In genomic region chr6:52815167-52816092, GRCh38 we compare ENCODE assay signal across 8 cellular contexts. TPM values are rescaled to one million over a fixed set of nuclear protein-coding genes. Genes with fewer than 3 reads are reported as not detected.
DNase-seq lines count a peak whose midpoint lies in the region; ATAC-seq, FAIRE-seq and TF ChIP-seq lines count a peak whose summit lies in the region.

No MANE protein-coding gene starts in this region.

- H3K4me1 ChIP-seq in K562 (replicated peaks in 1 of 2; ENCODE audit: control insufficient read depth in 2 of 2, insufficient read depth in 2 of 2, low read length in 2 of 2) = no peaks in the 10 kb centered on the region

- no peaks in the 10 kb centered on the region for H3K9me1 ChIP-seq in K562 (ENCODE audit: control insufficient read depth, insufficient read depth, low read length)

- no peaks in the 10 kb centered on the region for H3K36me3 ChIP-seq in K562 (ENCODE audit: control insufficient read depth, insufficient read depth, low read length)

- ATAC-seq in GM21576 (IDR thresholded peaks at IDR 0.05; ENCODE audit: unreplicated experiment) = peak; percentile 88
- peak; percentile 99 for ATAC-seq in K562

- peaks cover 0 to 10% (median 4%) of the 10 kb centered on the region in 3 donors for H3K27me3 Mint-ChIP-seq in immature natural killer cell (ENCODE audit: low read depth in 3 of 3)

- no peak overlapping the region for H3K27ac Mint-ChIP-seq in immature natural killer cell

- H3K27ac ChIP-seq in K562 (ENCODE audit: extremely low read depth, low read depth, low read length) = no peak overlapping the region

- no peaks in the 10 kb centered on the region for H3K79me2 ChIP-seq in K562 (ENCODE audit: control insufficient read depth, insufficient read depth, low read length)

- peak overlapping the region; percentile 64 for H2AFZ ChIP-seq in K562 (ENCODE audit: low read depth, low read length)

- no peaks in the 10 kb centered on the region for H3K9me3 ChIP-seq in K562 (replicated peaks; ENCODE audit: control insufficient read depth, insufficient read depth, low read depth, low read length)

- BruUV-seq in K562 (replicated peaks; lab: Mats Ljungman, UMichigan) = no TSS peak

- in situ Hi-C loops in K562 (cut with MboI) = no loop called here

- TF ChIP-seq EP300 in K562 (IDR thresholded peaks at IDR 0.05; ENCODE audit: low read length) = no peak

- TF ChIP-seq POLR2A in K562 (conservative IDR thresholded peaks at IDR 0.05) = no peak

- no peaks in the 10 kb centered on the region for H3K4me1 Mint-ChIP-seq in immature natural killer cell

- CTCF ChIA-PET in K562 (lab: Yijun Ruan, JAX; ENCODE audit: low intra/inter-chr PET ratio) = no interaction called here

- H3K4me3 ChIP-seq in LNCaP clone FGC (ENCODE audit: low read depth, low read length) (no peak overlapping the region), K562 (no peak overlapping the region)

- peak overlapping the region; percentile 21; the same call in 1 of the 2 replicates for H3K4me2 ChIP-seq in K562 (ENCODE audit: insufficient read depth, low read length)

- FAIRE-seq in K562 (lab: Jason Lieb, UNC) = peak; percentile 94

- peak; percentile 17 to 46; a peak in 3 of 4 replicates for TF ChIP-seq RAD21 in K562 (CRISPR knock-in tag; conservative IDR thresholded peaks at IDR 0.05 in 1 of 2, IDR thresholded peaks at IDR 0.05 in 1 of 2)

- no peaks in the 10 kb centered on the region for H3K36me3 Mint-ChIP-seq in immature natural killer cell

- peaks cover 0 to 2% of the 10 kb centered on the region in 2 experiments; a peak in 1 of 5 replicates for H3K27me3 ChIP-seq in K562 (ENCODE audit: control insufficient read depth in 2 of 2, insufficient read depth in 2 of 2, low read length in 2 of 2)

- 0 out of 4 replicates have a peak overlapping the region, but pooled peaks of 1 of the 2 experiments have one; percentile 65 for H3K9ac ChIP-seq in K562 (ENCODE audit: insufficient read depth in 1 of 2, low read depth in 2 of 2, low read length in 2 of 2)

- no peaks in the 10 kb centered on the region for H3K9me3 Mint-ChIP-seq in immature natural killer cell

- intact Hi-C loops in K562 (cut with micrococcal nuclease) = no loop called here
- intact Hi-C loops in posterior vena cava (cut with DNase I) = no loop called here

- DNase-seq in GDM1 (lab: John Stamatoyannopoulos, UW) = peak; percentile 13
- DNase-seq in LNCaP clone FGC (ENCODE audit: low read depth) = peak; percentile 41
- peak; percentile 39 for DNase-seq in SW480 (ENCODE audit: low spot score)
- peak; percentile 61 to 66 (median 64) for DNase-seq in K562 (ENCODE audit: extremely low read depth in 1 of 4, low spot score in 3 of 4)
- DNase-seq in immature natural killer cell = peak; percentile 20 to 38 (median 25)
- peak; percentile 50 for DNase-seq in stimulated activated CD4-positive, alpha-beta T cell treated with anti-CD3 and anti-CD28 coated beads, Interleukin-4, amount 100 ng/mL, for 24 hours
- DNase-seq in posterior vena cava (ENCODE audit: low spot score) = no peak

- no peak overlapping the region for H3K4me3 Mint-ChIP-seq in immature natural killer cell

- 4% methylated on average over 15 of the region's 15 CpGs for WGBS in K562 (ENCODE audit: insufficient coverage, low coverage, missing lambda C conversion rate)

- POLR2A ChIA-PET in K562 (lab: Yijun Ruan, JAX) = no interaction called here

- H4K20me1 ChIP-seq in K562 (replicated peaks; ENCODE audit: control insufficient read depth, insufficient read depth, low read length) = no peaks in the 10 kb centered on the region

- TF ChIP-seq CTCF in LNCaP clone FGC (IDR thresholded peaks at IDR 0.05; ENCODE audit: control insufficient read depth, extremely low read depth, insufficient read depth) (peak; percentile 66), K562 (IDR thresholded peaks at IDR 0.05 in 2 of 3, conservative IDR thresholded peaks at IDR 0.05 in 1 of 3; ENCODE audit: insufficient read depth in 2 of 3, low read depth in 1 of 3, low read length in 3 of 3) (peak; percentile 64 to 71 (median 66))

TF ChIP-seq in K562, 482 proteins besides CTCF, POLR2A, EP300 and RAD21:
- peak; percentile 95 for TF ChIP-seq ZKSCAN1 (IDR thresholded peaks at IDR 0.05; ENCODE audit: low read depth, low read length)
- no peak for TF ChIP-seq ZNF384 (IDR thresholded peaks at IDR 0.05; ENCODE audit: low read depth, low read length)
- no peak for TF ChIP-seq GTF2E2 (tag; IDR thresholded peaks at IDR 0.05)
- no peak for TF ChIP-seq SIRT6 (IDR thresholded peaks at IDR 0.05; ENCODE audit: low read depth, low read length)
- no peak for TF ChIP-seq ZNF583 (CRISPR knock-in tag; IDR thresholded peaks at IDR 0.05)
- TF ChIP-seq ADNP (tag; IDR thresholded peaks at IDR 0.05) = no peak
- TF ChIP-seq XRCC5 (IDR thresholded peaks at IDR 0.05; ENCODE audit: low read depth, low read length) = 0 out of 2 replicates have a peak, but pooled peaks have one; percentile 42
- TF ChIP-seq SMC3 (conservative IDR thresholded peaks at IDR 0.05; ENCODE audit: insufficient read depth, low read depth, low read length) = 0 out of 2 replicates have a peak, but pooled peaks have one; percentile 31
- no peak for TF ChIP-seq FOXP1 (CRISPR knock-in tag; IDR thresholded peaks at IDR 0.05)
- no peak for TF ChIP-seq FOXM1 (IDR thresholded peaks at IDR 0.05; ENCODE audit: low read depth)
- no peak for TF ChIP-seq FOXM1 (CRISPR knock-in tag; IDR thresholded peaks at IDR 0.05; ENCODE audit: low read depth)
- no peak for TF ChIP-seq ZNF140 (CRISPR knock-in tag; IDR thresholded peaks at IDR 0.05)

RNA-seq across cellular contexts. Expression of gene GSTA1, which starts 11.8 kb away (rescaled TPM):
- not detected in 2 replicates for total RNA-seq in K562 (2011; cell fraction: chromatin; rRNA removed; ENCODE audit: low replicate concordance)
- not detected in 2 replicates for total RNA-seq in K562 (2011; cell fraction: nucleolus; rRNA removed)
- total RNA-seq in K562 (2011; cell fraction: nucleoplasm; rRNA removed) = not detected in 2 replicates
- total RNA-seq in K562 (2014; rRNA removed) (not detected in 2 replicates), K562 (2014; rRNA removed; fragmentation: Illumina TruSeq; extraction: Trizol) (not detected in 2 replicates), K562 (2015; rRNA removed; fragmentation: Illumina TruSeq; extraction: Trizol) (not detected in 2 replicates), K562 (2021) (0.42 and 0.45 TPM in 2 replicates), posterior vena cava (not detected)
- polyA plus RNA-seq in K562 (2011; rRNA removed) (not detected in 2 replicates), K562 (2014; fragmentation: Illumina TruSeq; extraction: Trizol) (not detected in 2 replicates), K562 (2014; fragmentation: Nextera tagmentation; extraction: Ambion mirVana) (not detected), K562 (2014; rRNA removed) (not detected in 2 replicates), immature natural killer cell (not detected)
- polyA plus RNA-seq in K562 (2011; cell fraction: cytosol; rRNA removed) = not detected in 2 replicates
- polyA plus RNA-seq in K562 (2011; cell fraction: nucleus; rRNA removed) = not detected in 2 replicates
- polyA plus RNA-seq in K562 (2012) = not detected in 2 replicates
- polyA minus RNA-seq in K562 (2011; rRNA and poly(A)+ RNA removed) = not detected in 2 replicates
- not detected in 2 replicates for polyA minus RNA-seq in K562 (2011; cell fraction: cytosol; rRNA and poly(A)+ RNA removed)
- not detected in 2 replicates for polyA minus RNA-seq in K562 (2011; cell fraction: nucleus; rRNA and poly(A)+ RNA removed)

RNA-seq across cellular contexts. Expression of gene GSTA5, which starts 25.2 kb away (rescaled TPM):
- not detected in 2 replicates for total RNA-seq in K562 (2011; cell fraction: chromatin; rRNA removed; ENCODE audit: low replicate concordance)
- total RNA-seq in K562 (2011; cell fraction: nucleolus; rRNA removed) = not detected in 2 replicates
- total RNA-seq in K562 (2011; cell fraction: nucleoplasm; rRNA removed) = not detected in 2 replicates
- total RNA-seq in K562 (2014; rRNA removed) = not detected in 2 replicates
- total RNA-seq in K562 (2014; rRNA removed; fragmentation: Illumina TruSeq; extraction: Trizol) = not detected in 2 replicates
- not detected in 2 replicates for total RNA-seq in K562 (2015; rRNA removed; fragmentation: Illumina TruSeq; extraction: Trizol)
- not detected in 2 replicates for total RNA-seq in K562 (2021)
- not detected in 2 replicates for polyA plus RNA-seq in K562 (2011; rRNA removed)
- polyA plus RNA-seq in K562 (2011; cell fraction: cytosol; rRNA removed) = not detected in 2 replicates
- not detected in 2 replicates for polyA plus RNA-seq in K562 (2011; cell fraction: nucleus; rRNA removed)
- polyA plus RNA-seq in K562 (2012) = not detected in 2 replicates
- polyA plus RNA-seq in K562 (2014; fragmentation: Illumina TruSeq; extraction: Trizol) = not detected in 2 replicates
- polyA plus RNA-seq in K562 (2014; fragmentation: Nextera tagmentation; extraction: Ambion mirVana) = not detected
- not detected in 2 replicates for polyA plus RNA-seq in K562 (2014; rRNA removed)
- not detected in 2 replicates for polyA minus RNA-seq in K562 (2011; rRNA and poly(A)+ RNA removed)
- not detected in 2 replicates for polyA minus RNA-seq in K562 (2011; cell fraction: cytosol; rRNA and poly(A)+ RNA removed)
- polyA minus RNA-seq in K562 (2011; cell fraction: nucleus; rRNA and poly(A)+ RNA removed) = not detected in 2 replicates
- polyA plus RNA-seq in immature natural killer cell = not detected
- not detected for total RNA-seq in posterior vena cava

RNA-seq across cellular contexts. Expression of gene GSTA2, which starts 52.2 kb away (rescaled TPM):
- total RNA-seq in K562 (2011; cell fraction: chromatin; rRNA removed; ENCODE audit: low replicate concordance) = not detected in 2 replicates
- total RNA-seq in K562 (2011; cell fraction: nucleolus; rRNA removed) = not detected in 2 replicates
- not detected in 2 replicates for total RNA-seq in K562 (2011; cell fraction: nucleoplasm; rRNA removed)
- total RNA-seq in K562 (2014; rRNA removed) = 0.12 TPM in 1 of 2 replicates, not detected in the other
- total RNA-seq in K562 (2014; rRNA removed; fragmentation: Illumina TruSeq; extraction: Trizol) = 0.11 TPM in 1 of 2 replicates, not detected in the other
- total RNA-seq in K562 (2015; rRNA removed; fragmentation: Illumina TruSeq; extraction: Trizol) = 0.14 TPM in 1 of 2 replicates, not detected in the other
- not detected in 2 replicates for total RNA-seq in K562 (2021)
- 0.15 TPM in 1 of 2 replicates, not detected in the other for polyA plus RNA-seq in K562 (2011; rRNA removed)
- polyA plus RNA-seq in K562 (2011; cell fraction: cytosol; rRNA removed) = 0.04 and 0.06 TPM in 2 replicates
- polyA plus RNA-seq in K562 (2011; cell fraction: nucleus; rRNA removed) = not detected in 2 replicates
- polyA plus RNA-seq in K562 (2012) = not detected in 2 replicates
- polyA plus RNA-seq in K562 (2014; fragmentation: Illumina TruSeq; extraction: Trizol) = 0.12 TPM in 1 of 2 replicates, not detected in the other
- under 1 TPM; 0.18 to 0.24 TPM for polyA plus RNA-seq in K562 (2014; fragmentation: Nextera tagmentation; extraction: Ambion mirVana)
- polyA plus RNA-seq in K562 (2014; rRNA removed) = 0.08 and 0.13 TPM in 2 replicates
- polyA minus RNA-seq in K562 (2011; rRNA and poly(A)+ RNA removed) = not detected in 2 replicates
- not detected in 2 replicates for polyA minus RNA-seq in K562 (2011; cell fraction: cytosol; rRNA and poly(A)+ RNA removed)
- not detected in 2 replicates for polyA minus RNA-seq in K562 (2011; cell fraction: nucleus; rRNA and poly(A)+ RNA removed)
- not detected for polyA plus RNA-seq in immature natural killer cell
- not detected for total RNA-seq in posterior vena cava
